In the genomic region with DNA sequence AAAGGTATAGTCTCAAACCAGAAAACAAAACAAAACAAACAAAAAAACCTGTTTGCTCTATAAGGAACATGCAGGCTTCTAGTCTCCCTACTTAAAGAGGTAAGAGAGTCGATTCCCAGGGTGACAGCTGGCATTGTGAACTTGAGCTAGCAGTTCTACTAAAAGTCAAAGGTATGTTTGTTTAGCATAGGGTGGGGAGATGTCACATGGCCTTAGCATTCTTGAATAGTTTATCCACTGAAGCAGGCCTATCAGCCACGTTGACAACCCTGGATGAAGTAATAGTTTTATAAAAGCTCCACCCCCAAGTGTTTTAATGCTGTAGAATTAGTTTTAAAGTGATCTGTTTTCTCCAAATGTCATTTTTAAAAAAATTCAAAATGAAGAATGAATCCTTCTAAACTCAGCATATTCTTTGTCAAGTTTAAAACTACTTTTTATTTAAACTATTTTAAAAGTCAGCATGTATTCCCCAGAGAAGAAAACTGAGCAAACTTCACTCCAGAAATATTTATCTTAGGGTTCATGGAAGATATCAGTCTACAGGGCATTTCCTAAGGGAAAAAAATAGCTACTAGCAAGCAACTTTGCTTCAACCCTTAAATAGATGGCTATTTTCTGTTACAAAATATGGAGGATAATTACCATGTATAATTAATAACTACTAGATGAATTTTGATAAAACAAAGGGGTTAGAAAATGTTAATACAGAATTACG, we compare ENCODE assay signal across 2 cellular contexts.
TF ChIP-seq lines count a peak whose summit lies in the region.

No MANE protein-coding gene starts in this region.

TF ChIP-seq in HEK293, 187 proteins besides CTCF, POLR2A, EP300 and RAD21 (continued from another document):
- 0 out of 2 replicates have a peak, but pooled peaks have one; percentile 5 for TF ChIP-seq PRDM6 (tag by site-specific recombination; IDR thresholded peaks at IDR 0.05)
- TF ChIP-seq, protein P1, sequence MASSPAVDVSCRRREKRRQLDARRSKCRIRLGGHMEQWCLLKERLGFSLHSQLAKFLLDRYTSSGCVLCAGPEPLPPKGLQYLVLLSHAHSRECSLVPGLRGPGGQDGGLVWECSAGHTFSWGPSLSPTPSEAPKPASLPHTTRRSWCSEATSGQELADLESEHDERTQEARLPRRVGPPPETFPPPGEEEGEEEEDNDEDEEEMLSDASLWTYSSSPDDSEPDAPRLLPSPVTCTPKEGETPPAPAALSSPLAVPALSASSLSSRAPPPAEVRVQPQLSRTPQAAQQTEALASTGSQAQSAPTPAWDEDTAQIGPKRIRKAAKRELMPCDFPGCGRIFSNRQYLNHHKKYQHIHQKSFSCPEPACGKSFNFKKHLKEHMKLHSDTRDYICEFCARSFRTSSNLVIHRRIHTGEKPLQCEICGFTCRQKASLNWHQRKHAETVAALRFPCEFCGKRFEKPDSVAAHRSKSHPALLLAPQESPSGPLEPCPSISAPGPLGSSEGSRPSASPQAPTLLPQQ (tag by site-specific recombination; IDR thresholded peaks at IDR 0.05): 0 out of 2 replicates have a peak, but pooled peaks have one; percentile 19

TF ChIP-seq in HEK293T, 16 proteins besides CTCF, POLR2A, EP300 and RAD21 (continued from another document):
- no peak for TF ChIP-seq PKNOX1 (IDR thresholded peaks at IDR 0.05)
- no peak for TF ChIP-seq L3MBTL2 (conservative IDR thresholded peaks at IDR 0.05)
- no peak for TF ChIP-seq BHLHE40 (IDR thresholded peaks at IDR 0.05; ENCODE audit: borderline replicate concordance)
- TF ChIP-seq TARDBP (IDR thresholded peaks at IDR 0.05): no peak
- no peak for TF ChIP-seq ZNF384 (IDR thresholded peaks at IDR 0.05)
- no peak for TF ChIP-seq NFRKB (IDR thresholded peaks at IDR 0.05)
